5 cellular contexts compared by ENCODE assay signal in the genomic region with DNA sequence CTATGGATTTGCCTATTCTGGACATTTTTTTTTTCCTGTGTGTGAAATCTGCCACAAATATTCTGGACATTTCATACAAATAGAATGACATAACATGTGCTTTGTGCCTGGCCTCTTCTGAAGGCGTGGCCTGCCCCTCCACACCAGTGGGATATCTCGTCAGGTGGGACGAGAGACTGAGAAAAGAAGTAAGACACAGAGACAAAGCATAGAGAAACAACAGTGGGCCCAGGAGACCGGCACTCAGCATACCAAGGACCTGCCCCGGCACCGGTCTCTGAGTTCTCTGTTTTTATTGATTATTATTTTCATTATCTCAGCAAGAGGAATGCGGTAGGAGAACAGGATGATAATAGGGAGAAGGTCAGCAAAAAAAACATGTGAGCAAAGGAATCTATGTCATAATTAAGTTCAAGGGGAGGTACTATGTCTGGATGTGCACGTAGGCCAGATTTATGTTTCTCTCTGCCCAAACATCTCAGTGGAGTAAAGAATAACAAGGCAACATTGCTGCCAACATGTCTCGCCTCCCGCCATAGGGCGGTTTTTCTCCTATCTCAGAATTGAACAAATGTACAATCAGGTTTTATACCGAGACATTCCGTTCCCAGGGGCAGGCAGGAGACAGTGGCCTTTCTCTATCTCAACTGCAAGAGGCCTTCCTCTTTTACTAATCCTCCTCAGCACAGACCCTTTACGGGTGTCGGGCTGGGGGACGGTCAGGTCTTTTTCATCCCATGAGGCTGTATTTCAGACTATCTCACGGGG. TPM values are rescaled to one million over a fixed set of nuclear protein-coding genes. Genes with fewer than 3 reads are reported as not detected.
"Had no signal": no experiment of that assay in that cellular context is flagged by ENCODE, and none has a peak within 500 bp of the region (broad histone marks: within the 10 kb centered on the region; RNA-seq: fewer than 3 reads in every experiment).

No MANE protein-coding gene starts in this region.

RNA-seq across cellular contexts. Expression of a gene that starts 48.5 kb away (rescaled TPM):
- total RNA-seq: GM23248, H1, H9, HT-29, IMR-90 had no signal
- polyA plus RNA-seq: GM23248, H1, IMR-90 had no signal
